ENCODE assay signal across 8 cellular contexts in the genomic region with DNA sequence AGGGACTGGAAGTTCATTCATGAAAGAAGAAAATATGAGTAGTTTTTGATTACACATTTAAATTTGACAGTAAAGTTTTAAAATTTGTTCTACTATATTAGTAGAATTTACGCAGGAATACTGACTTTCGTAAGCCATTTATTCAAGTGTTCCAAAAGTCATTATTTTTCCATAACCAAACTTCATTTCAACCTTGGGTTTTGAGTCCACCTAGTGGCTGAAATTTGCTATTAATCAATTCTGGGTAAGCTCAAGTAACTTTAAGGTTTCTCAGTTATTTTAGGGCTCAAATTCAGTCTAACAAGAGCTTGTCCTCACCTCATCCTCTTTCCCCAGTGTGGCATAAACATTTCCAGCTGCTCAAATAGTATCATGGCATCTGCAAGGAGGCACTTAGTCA.
DNase-seq lines count a peak whose midpoint lies in the region; TF ChIP-seq lines count a peak whose summit lies in the region.

No MANE protein-coding gene starts in this region.

- no peaks in the 10 kb centered on the region for H3K27me3 ChIP-seq in Peyer's patch
- no peaks in the 10 kb centered on the region for H3K27me3 ChIP-seq in tibial artery

- no peaks in the 10 kb centered on the region for H3K4me1 ChIP-seq in Peyer's patch
- no peaks in the 10 kb centered on the region for H3K4me1 ChIP-seq in tibial artery

- H3K4me3 ChIP-seq in Peyer's patch, result no peak overlapping the region
- H3K4me3 ChIP-seq in fibroblast of villous mesenchyme (ENCODE audit: low read depth, low read length), result no peak overlapping the region
- H3K4me3 ChIP-seq in tibial artery, result no peak overlapping the region

- intact Hi-C loops in tibial artery (cut with DNase I; ENCODE audit: low total_unique reads), result loop anchor here (10.0 kb wide), 1 partner anchor 183 kb away; no protein-coding TSS in a partner anchor

- H3K9me3 ChIP-seq in Peyer's patch (no peaks in the 10 kb centered on the region), tibial artery (no peaks in the 10 kb centered on the region)

- H3K27ac ChIP-seq in Peyer's patch (no peak overlapping the region), tibial artery (no peak overlapping the region)

- DNase-seq in NCI-H82 (lab: John Stamatoyannopoulos, UW) (peak; percentile 25), NCI-H82 treated with DMSO at 0.1 percent for 48 hours (lab: John Stamatoyannopoulos, UW; ENCODE audit: unreplicated experiment) (no peak), Peyer's patch (no peak), fibroblast of villous mesenchyme (ENCODE audit: low read depth) (peak; percentile 32), tibial artery (no peak), A172 (ENCODE audit: low spot score) (no peak), SIG-M5 (lab: John Stamatoyannopoulos, UW) (no peak)
- no peak for DNase-seq in activated effector memory CD4-positive, alpha-beta T cell treated with anti-CD3 and anti-CD28 coated beads, Interleukin-2, amount 50 U/mL, for 16 hours

- TF ChIP-seq POLR2A in Peyer's patch (IDR thresholded peaks at IDR 0.05), result no peak

- TF ChIP-seq CTCF in Peyer's patch (IDR thresholded peaks at IDR 0.05), result peak in 5 of 6 experiments; percentile 43 to 53 (median 48)
- TF ChIP-seq CTCF in fibroblast of villous mesenchyme (IDR thresholded peaks at IDR 0.05; ENCODE audit: insufficient read depth, low read depth, low read length), result peak; percentile 50
- peak; percentile 46 to 58 for TF ChIP-seq CTCF in tibial artery (IDR thresholded peaks at IDR 0.05)

- H3K36me3 ChIP-seq in Peyer's patch, result no peaks in the 10 kb centered on the region
- no peaks in the 10 kb centered on the region for H3K36me3 ChIP-seq in tibial artery

Comparison
In these comparisons a context has a peak if more than half of its experiments do, and no peak if none do; other contexts are left out.
1. DNase-seq: peak in NCI-H82 (single experiment) and fibroblast of villous mesenchyme (single experiment); none in NCI-H82 treated with DMSO at 0.1 percent for 48 hours (single experiment), Peyer's patch (0 of 3), tibial artery (0 of 2), A172 (single experiment), SIG-M5 (single experiment) and activated effector memory CD4-positive, alpha-beta T cell treated with anti-CD3 and anti-CD28 coated beads, Interleukin-2, amount 50 U/mL, for 16 hours (single experiment).
2. Peak in every context shown above with its lines, with median percentiles within 50 percentile points of each other: CTCF ChIP-seq.